Comparison of ENCODE assay signal across 23 cellular contexts in the genomic region with DNA sequence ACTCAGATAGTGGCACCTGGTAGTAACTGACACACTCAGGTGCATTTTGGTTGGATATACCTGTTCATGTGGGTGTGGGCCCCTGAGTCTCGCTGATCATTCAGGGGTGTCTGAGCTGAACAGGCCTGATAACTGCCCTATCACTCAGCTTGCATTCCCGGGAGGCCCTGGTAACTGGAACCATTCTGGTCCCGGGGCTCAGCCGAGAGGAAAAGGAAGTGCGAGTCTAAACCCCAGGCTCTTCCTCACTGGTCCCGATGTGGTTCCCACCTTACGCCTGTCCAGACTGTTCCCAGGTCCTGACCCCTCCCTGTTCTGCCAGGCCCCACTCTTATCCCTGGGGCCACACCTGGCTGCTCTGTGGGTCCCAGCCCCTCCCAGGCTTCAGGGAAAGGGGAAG. TPM values are rescaled to one million over a fixed set of nuclear protein-coding genes. Genes with fewer than 3 reads are reported as not detected.
A peak's percentile ranks its signal among the peaks of the same experiment; 100 is the strongest.
DNase-seq lines count a peak whose midpoint lies in the region; ATAC-seq, FAIRE-seq and TF ChIP-seq lines count a peak whose summit lies in the region.
"Had no signal": no experiment of that assay in that cellular context is flagged by ENCODE, and none has a peak within 500 bp of the region (broad histone marks: within the 10 kb centered on the region; RNA-seq: fewer than 3 reads in every experiment).

No MANE protein-coding gene starts in this region.

- H4K20me1 ChIP-seq in HCT116 (ENCODE audit: insufficient read depth) (no peaks in the 10 kb centered on the region), hepatocyte (ENCODE audit: insufficient read depth, poor library complexity, severe bottlenecking) (no peaks in the 10 kb centered on the region)

- BruUV-seq in HCT116 (replicated peaks; lab: Mats Ljungman, UMichigan), result no TSS peak

- H3K27me3 ChIP-seq in HCT116 (ENCODE audit: insufficient read depth, low read length), result no peaks in the 10 kb centered on the region
- no peaks in the 10 kb centered on the region for H3K27me3 ChIP-seq in breast epithelium
- H3K27me3 ChIP-seq in hepatocyte, result no peaks in the 10 kb centered on the region

- no peak overlapping the region for H2AFZ ChIP-seq in HCT116 (ENCODE audit: low read depth, low read length, poor library complexity, severe bottlenecking)
- H2AFZ ChIP-seq in hepatocyte, result no peak overlapping the region
- H2AFZ ChIP-seq: parathyroid adenoma had no signal

- H3K9me3 Mint-ChIP-seq in stimulated activated naive CD8-positive, alpha-beta T cell treated with anti-CD3 and anti-CD28 coated beads, Interleukin-15, amount 100 ng/mL, for 72 hours, result no peaks in the 10 kb centered on the region
- H3K9me3 Mint-ChIP-seq: activated CD4-positive, alpha-beta memory T cell treated with anti-CD3 and anti-CD28 coated beads for 36 hours; CD8-positive, alpha-beta memory T cell; effector memory CD8-positive, alpha-beta T cell; T-helper 1 cell treated with Interleukin-12 subunit alpha and Interleukin-12 subunit beta and Interleukin-4 antibody, amounts not matched to agents 30 μg/mL and 1 μg/mL, for 36 hours had no signal

- no peaks in the 10 kb centered on the region for H3K9me2 ChIP-seq in HCT116 (ENCODE audit: insufficient read depth)
- no peaks in the 10 kb centered on the region for H3K9me2 ChIP-seq in hepatocyte (replicated peaks; ENCODE audit: insufficient read depth)

- TF ChIP-seq RAD21 in A549 (conservative IDR thresholded peaks at IDR 0.05 in 1 of 2, IDR thresholded peaks at IDR 0.05 in 1 of 2) (no peak), HCT116 (IDR thresholded peaks at IDR 0.05; ENCODE audit: low read depth) (no peak)

- peaks cover 65% of the 10 kb centered on the region for H3K27me3 Mint-ChIP-seq in stimulated activated naive CD8-positive, alpha-beta T cell treated with anti-CD3 and anti-CD28 coated beads, Interleukin-15, amount 100 ng/mL, for 72 hours

- no peak for TF ChIP-seq POLR2A in A549 (IDR thresholded peaks at IDR 0.05; ENCODE audit: low read length)
- TF ChIP-seq POLR2A in HCT116 (IDR thresholded peaks at IDR 0.05; ENCODE audit: borderline replicate concordance, extremely low read depth, insufficient read depth, insufficient read length), result no peak
- TF ChIP-seq POLR2A in breast epithelium (IDR thresholded peaks at IDR 0.05), result no peak

- H3K4me1 Mint-ChIP-seq in stimulated activated naive CD8-positive, alpha-beta T cell treated with anti-CD3 and anti-CD28 coated beads, Interleukin-15, amount 100 ng/mL, for 72 hours, result peaks cover 25% of the 10 kb centered on the region
- H3K4me1 Mint-ChIP-seq: CD8-positive, alpha-beta memory T cell had no signal

- POLR2A ChIA-PET in A549 (lab: Yijun Ruan, JAX), result interaction anchor here (1.2 to 1.6 kb wide), 2 partner anchors 31 to 54 kb away, joined by 3 read pairs; no protein-coding TSS in a partner anchor
- POLR2A ChIA-PET in HCT116 (lab: Charles Lee), result interaction anchor here (0.8 kb wide), 1 partner anchor 54 kb away, joined by 3 read pairs; no protein-coding TSS in a partner anchor

- H3K79me2 ChIP-seq in HCT116 (ENCODE audit: insufficient read depth, low read length) (no peaks in the 10 kb centered on the region), hepatocyte (no peaks in the 10 kb centered on the region)
- H3K79me2 ChIP-seq: parathyroid adenoma had no signal

- H3K9me3 ChIP-seq in A549, result no peaks in the 10 kb centered on the region
- H3K9me3 ChIP-seq in HCT116 (ENCODE audit: control insufficient read depth in 1 of 2, insufficient read depth in 1 of 2, low read depth in 1 of 2, low read length in 2 of 2), result no peaks in the 10 kb centered on the region
- no peaks in the 10 kb centered on the region for H3K9me3 ChIP-seq in breast epithelium
- no peaks in the 10 kb centered on the region for H3K9me3 ChIP-seq in hepatocyte (ENCODE audit: low read depth)
- H3K9me3 ChIP-seq: lower lobe of right lung had no signal

- H3K4me3 ChIP-seq in A549, result no peak overlapping the region
- no peak overlapping the region for H3K4me3 ChIP-seq in HCT116 (replicated peaks in 1 of 2; ENCODE audit: low read depth in 1 of 2, low read length in 2 of 2)
- H3K4me3 ChIP-seq in breast epithelium, result no peak overlapping the region
- H3K4me3 ChIP-seq in hepatocyte, result no peak overlapping the region
- H3K4me3 ChIP-seq: lower lobe of right lung, skin epidermis had no signal

- no peak for FAIRE-seq in A549 (lab: Jason Lieb, UNC)

- TF ChIP-seq CTCF in A549 (IDR thresholded peaks at IDR 0.05) (no peak), HCT116 (IDR thresholded peaks at IDR 0.05 in 2 of 3, conservative IDR thresholded peaks at IDR 0.05 in 1 of 3; ENCODE audit: borderline replicate concordance in 1 of 3, insufficient read depth in 1 of 3, low read depth in 2 of 3, low read length in 2 of 3) (no peak), breast epithelium (IDR thresholded peaks at IDR 0.05) (no peak), omental fat pad (IDR thresholded peaks at IDR 0.05) (no peak), hepatocyte (IDR thresholded peaks at IDR 0.05; ENCODE audit: poor library complexity) (no peak)

- H3K27ac ChIP-seq in A549, result peak overlapping the region; percentile 19 to 53; a peak in 4 of 6 replicates
- no peak overlapping the region for H3K27ac ChIP-seq in HCT116 (ENCODE audit: low read depth, low read length)
- H3K27ac ChIP-seq in breast epithelium, result peak overlapping the region; percentile 69 to 72
- H3K27ac ChIP-seq in hepatocyte, result no peak overlapping the region
- H3K27ac ChIP-seq: lower lobe of right lung, parathyroid adenoma, VCaP had no signal

- intact Hi-C loops in HCT116 (cut with micrococcal nuclease), result no loop called here
- intact Hi-C loops in breast epithelium (cut with DNase I; ENCODE audit: low total_unique reads), result no loop called here

- H3K4me1 ChIP-seq in A549 (peaks cover 9% of the 10 kb centered on the region), HCT116 (ENCODE audit: control insufficient read depth in 1 of 2, insufficient read depth in 2 of 2, low read length in 2 of 2) (peaks cover 17 to 22% of the 10 kb centered on the region in 2 experiments), breast epithelium (peaks cover 5 to 18% of the 10 kb centered on the region in 2 donors), hepatocyte (ENCODE audit: insufficient read depth) (peaks cover 3% of the 10 kb centered on the region)

- ATAC-seq in A549 (no peak), HCT116 (no peak), omental fat pad (ENCODE audit: low FRiP score) (peak; percentile 17), HG03196 (IDR thresholded peaks at IDR 0.05; ENCODE audit: unreplicated experiment) (no peak)
- no peak for ATAC-seq in stimulated activated naive CD8-positive, alpha-beta T cell treated with anti-CD3 and anti-CD28 coated beads, Interleukin-15, amount 100 ng/mL, for 72 hours

- CTCF ChIA-PET in A549 (lab: Yijun Ruan, JAX), result interaction anchor here (0.6 to 26.5 kb wide), 13 partner anchors 7 to 219 kb away, joined by 3 to 560 read pairs (median 3); no protein-coding TSS in a partner anchor
- CTCF ChIA-PET in HCT116 (lab: Charles Lee), result interaction anchor here (1.0 to 12.3 kb wide), 4 partner anchors 7 to 138 kb away, joined by 3 to 200 read pairs (median 6); no protein-coding TSS in a partner anchor

- no peak overlapping the region for H3K4me3 Mint-ChIP-seq in stimulated activated naive CD8-positive, alpha-beta T cell treated with anti-CD3 and anti-CD28 coated beads, Interleukin-15, amount 100 ng/mL, for 72 hours
- H3K4me3 Mint-ChIP-seq: activated CD4-positive, alpha-beta memory T cell treated with anti-CD3 and anti-CD28 coated beads for 36 hours; CD8-positive, alpha-beta memory T cell; effector memory CD8-positive, alpha-beta T cell; T-helper 1 cell treated with Interleukin-12 subunit alpha and Interleukin-12 subunit beta and Interleukin-4 antibody, amounts not matched to agents 30 μg/mL and 1 μg/mL, for 36 hours had no signal

- TF ChIP-seq EP300 in A549 (IDR thresholded peaks at IDR 0.05), result no peak

- WGBS in A549 (ENCODE audit: missing lambda C conversion rate), result 86% methylated on average over 4 of the region's 7 CpGs
- WGBS in hepatocyte (ENCODE audit: low lambda C conversion rate, missing lambda C conversion rate), result 57% methylated on average over 7 of the region's 7 CpGs

- RAD21 ChIA-PET in HCT116 (lab: Charles Lee; ENCODE audit: low non-redundant PET in 1 of 2, low total read pairs in 2 of 2, uncharacterized antibody in 2 of 2, unreplicated experiment in 2 of 2), result interaction anchor here (0.8 to 1.0 kb wide), 2 partner anchors 32 kb away, joined by 3 read pairs; no protein-coding TSS in a partner anchor

- DNase-seq in A549 (ENCODE audit: low read depth in 1 of 2, low spot score in 1 of 2), result no peak
- DNase-seq in HCT116 (ENCODE audit: low read depth, low spot score), result no peak
- no peak for DNase-seq in breast epithelium (ENCODE audit: low spot score in 2 of 2)
- no peak for DNase-seq in omental fat pad (ENCODE audit: low spot score)
- DNase-seq in pons (ENCODE audit: low spot score), result no peak
- no peak for DNase-seq in stimulated activated naive CD8-positive, alpha-beta T cell treated with anti-CD3 and anti-CD28 coated beads, Interleukin-15, amount 100 ng/mL, for 72 hours
- DNase-seq in hepatocyte (ENCODE audit: low spot score), result no peak
- DNase-seq: activated naive CD4-positive, alpha-beta T cell; amniotic stem cell; CD8-positive, alpha-beta memory T cell; cerebellar nuclear complex; effector memory CD8-positive, alpha-beta T cell; lower lobe of right lung; SIG-M5; stimulated activated CD4-positive, alpha-beta T cell treated with anti-CD3 and anti-CD28 coated beads, Interleukin-4, amount 100 ng/mL, for 1 hour had no signal

- no peak overlapping the region for H3K9ac ChIP-seq in HCT116 (ENCODE audit: low read length)
- H3K9ac ChIP-seq: parathyroid adenoma had no signal

- no peak overlapping the region for H3K27ac Mint-ChIP-seq in stimulated activated naive CD8-positive, alpha-beta T cell treated with anti-CD3 and anti-CD28 coated beads, Interleukin-15, amount 100 ng/mL, for 72 hours
- H3K27ac Mint-ChIP-seq: activated CD4-positive, alpha-beta memory T cell treated with anti-CD3 and anti-CD28 coated beads for 36 hours; CD8-positive, alpha-beta memory T cell; effector memory CD8-positive, alpha-beta T cell; T-helper 1 cell treated with Interleukin-12 subunit alpha and Interleukin-12 subunit beta and Interleukin-4 antibody, amounts not matched to agents 30 μg/mL and 1 μg/mL, for 36 hours had no signal

- no peaks in the 10 kb centered on the region for H3K36me3 ChIP-seq in HCT116 (ENCODE audit: control insufficient read depth in 1 of 2, insufficient read depth in 2 of 2, low read length in 2 of 2)
- no peaks in the 10 kb centered on the region for H3K36me3 ChIP-seq in breast epithelium
- H3K36me3 ChIP-seq in hepatocyte (replicated peaks; ENCODE audit: insufficient read depth, low read depth), result no peaks in the 10 kb centered on the region
- H3K36me3 ChIP-seq: lower lobe of right lung had no signal

- 0 out of 3 replicates have a peak overlapping the region, but pooled peaks have one; percentile 21 for H3K4me2 ChIP-seq in A549
- peak overlapping the region; percentile 49 for H3K4me2 ChIP-seq in HCT116 (ENCODE audit: low read length)
- H3K4me2 ChIP-seq in hepatocyte, result no peak overlapping the region

RNA-seq across cellular contexts. Expression of gene CDK18, which starts 11.7 kb away (rescaled TPM):
- polyA plus RNA-seq in A549 (2011; rRNA removed) (0.75 and 1.3 TPM in 2 replicates), A549 (2017; fragmentation: RNase III; extraction: RNeasy Plus Mini Kit Qiagen cat#74134 plus additional on column Dnase treatment) (1.4 to 2.3 TPM (median 2.0 TPM) in 3 replicates), hepatocyte (16.7 and 20.0 TPM in 2 replicates)
- polyA plus RNA-seq in A549 (2012; cell fraction: cytosol; rRNA removed), result 0.85 and 0.95 TPM in 2 replicates
- 2.6 and 2.7 TPM in 2 replicates for polyA plus RNA-seq in A549 (2012; cell fraction: nucleus; rRNA removed)
- polyA minus RNA-seq in A549 (2011; rRNA and poly(A)+ RNA removed), result 2.0 and 3.3 TPM in 2 replicates
- total RNA-seq in HCT116 (2021; ENCODE audit: unreplicated experiment) (32.0 TPM), breast epithelium (10 to 100 TPM in 1 of 3 donors, 1 to 10 TPM in 2; 1.4 to 12.3 (median 9.2) TPM), omental fat pad (1 to 10 TPM; 2.8 to 9.0 (median 5.3) TPM), hepatocyte (4.5 and 8.0 TPM in 2 replicates)
- polyA plus RNA-seq in HCT116 (2012), result 30.5 and 30.7 TPM in 2 replicates

RNA-seq across cellular contexts. Expression of gene BLACAT1, which starts 36.9 kb away (rescaled TPM):
- 0.09 and 0.16 TPM in 2 replicates for polyA plus RNA-seq in A549 (2011; rRNA removed)
- polyA plus RNA-seq in A549 (2012; cell fraction: cytosol; rRNA removed), result 0.01 TPM in 1 of 2 replicates, not detected in the other
- not detected in 2 replicates for polyA plus RNA-seq in A549 (2012; cell fraction: nucleus; rRNA removed)
- polyA plus RNA-seq in A549 (2017; fragmentation: RNase III; extraction: RNeasy Plus Mini Kit Qiagen cat#74134 plus additional on column Dnase treatment), result 0.04 TPM in 1 of 3 replicates, not detected in the others
- polyA minus RNA-seq in A549 (2011; rRNA and poly(A)+ RNA removed), result 0.34 and 0.66 TPM in 2 replicates
- 3.9 TPM for total RNA-seq in HCT116 (2021; ENCODE audit: unreplicated experiment)
- polyA plus RNA-seq in HCT116 (2012), result 3.2 and 4.4 TPM in 2 replicates
- 1 to 10 TPM in 1 of 3 donors, under 1 TPM in 1, not detected in 1; 0.66 to 1.5 TPM for total RNA-seq in breast epithelium
- under 1 TPM in 2 of 4 donors, not detected in 2; 0.36 to 0.65 TPM for total RNA-seq in omental fat pad
- total RNA-seq in hepatocyte, result 0.40 and 0.48 TPM in 2 replicates
- 0.35 and 0.58 TPM in 2 replicates for polyA plus RNA-seq in hepatocyte
- total RNA-seq: LHCN-M2, myocyte had no signal
- polyA plus RNA-seq: CD8-positive, alpha-beta memory T cell had no signal

Comparison
In these comparisons a context has a peak if more than half of its experiments do, and no peak if none do; other contexts are left out.
1. H3K27ac ChIP-seq: peak in A549 (2 of 2) and breast epithelium (2 of 2); none in HCT116 (single experiment) and hepatocyte (single experiment).